38 cellular contexts compared by ENCODE assay signal in genomic region chr10:93182790-93183189, GRCh38.
"Had no signal": no experiment of that assay in that cellular context is flagged by ENCODE, and none has a peak within 500 bp of the region (broad histone marks: within the 10 kb centered on the region; RNA-seq: fewer than 3 reads in every experiment).

No MANE protein-coding gene starts in this region.

- H3K9me3 ChIP-seq: adrenal gland, body of pancreas, breast epithelium had no signal

- H3K27me3 Mint-ChIP-seq: activated CD4-positive, alpha-beta memory T cell treated with anti-CD3 and anti-CD28 coated beads for 36 hours had no signal

- H3K9me3 Mint-ChIP-seq: activated B cell treated with CpG ODN at 0.5 μM for 24 hours; activated CD4-positive, alpha-beta memory T cell treated with anti-CD3 and anti-CD28 coated beads for 36 hours; activated CD4-positive, alpha-beta T cell treated with anti-CD3 and anti-CD28 coated beads, Interleukin-2, amount 10 ng/mL, durations not matched to agents 24 days and 14 days; activated CD8-positive, alpha-beta T cell treated with anti-CD3 and anti-CD28 coated beads for 36 hours; activated naive CD4-positive, alpha-beta T cell treated with anti-CD3 and anti-CD28 coated beads for 36 hours; activated naive CD4-positive, alpha-beta T cell treated with anti-CD3 and anti-CD28 coated beads, Interleukin-2, amount 50 U/mL, for 72 hours; activated naive CD8-positive, alpha-beta T cell treated with anti-CD3 and anti-CD28 coated beads for 36 hours; activated T-cell treated with anti-CD3 and anti-CD28 coated beads, Interleukin-2, amount 50 U/mL, for 4 hours; activated T-cell treated with anti-CD3 and anti-CD28 coated beads, Interleukin-2, amount 50 U/mL, for 72 hours; activated T-helper 1 cell treated with anti-CD3 and anti-CD28 coated beads, Interleukin-12 subunit alpha, Interleukin-12 subunit beta, Interleukin-2, Interleukin-4 antibody, amounts not matched to agents 30 ng/mL and 10 ng/mL and 1 ng/mL, durations not matched to agents 14 hours and 24 hours and 36 hours; activated T-helper 17 cell treated with anti-CD3 and anti-CD28 coated beads, Interleukin-2, amount 50 U/mL, for 72 hours; T-helper 1 cell treated with Interleukin-12 subunit alpha and Interleukin-12 subunit beta and Interleukin-4 antibody, amounts not matched to agents 30 μg/mL and 1 μg/mL, for 36 hours; T-helper 2 cell treated with Interferon-gamma antibody and Interleukin-4, amounts not matched to agents 5 μg/mL and 100 μg/mL, for 36 hours had no signal

- H3K27ac ChIP-seq: adrenal gland, body of pancreas, brain microvascular endothelial cell, VCaP had no signal

- H3K36me3 ChIP-seq: adrenal gland, brain microvascular endothelial cell, breast epithelium had no signal

- H3K27ac Mint-ChIP-seq: activated B cell treated with CpG ODN at 0.5 μM for 24 hours; activated CD4-positive, alpha-beta memory T cell treated with anti-CD3 and anti-CD28 coated beads for 36 hours; activated CD4-positive, alpha-beta T cell treated with anti-CD3 and anti-CD28 coated beads, Interleukin-2, amount 10 ng/mL, durations not matched to agents 24 days and 14 days; activated CD8-positive, alpha-beta T cell treated with anti-CD3 and anti-CD28 coated beads for 36 hours; activated naive CD4-positive, alpha-beta T cell treated with anti-CD3 and anti-CD28 coated beads for 36 hours; activated naive CD4-positive, alpha-beta T cell treated with anti-CD3 and anti-CD28 coated beads, Interleukin-2, amount 50 U/mL, for 72 hours; activated naive CD8-positive, alpha-beta T cell treated with anti-CD3 and anti-CD28 coated beads for 36 hours; activated T-cell treated with anti-CD3 and anti-CD28 coated beads, Interleukin-2, amount 50 U/mL, for 72 hours; activated T-helper 1 cell treated with anti-CD3 and anti-CD28 coated beads, Interleukin-12 subunit alpha, Interleukin-12 subunit beta, Interleukin-2, Interleukin-4 antibody, amounts not matched to agents 30 ng/mL and 10 ng/mL and 1 ng/mL, durations not matched to agents 14 hours and 24 hours and 36 hours; activated T-helper 17 cell treated with anti-CD3 and anti-CD28 coated beads, Interleukin-2, amount 50 U/mL, for 72 hours; T-helper 1 cell treated with Interleukin-12 subunit alpha and Interleukin-12 subunit beta and Interleukin-4 antibody, amounts not matched to agents 30 μg/mL and 1 μg/mL, for 36 hours; T-helper 2 cell treated with Interferon-gamma antibody and Interleukin-4, amounts not matched to agents 5 μg/mL and 100 μg/mL, for 36 hours had no signal

- FAIRE-seq: astrocyte, TTC549 had no signal

- H3K4me1 Mint-ChIP-seq: activated B cell treated with CpG ODN at 0.5 μM for 24 hours; activated CD4-positive, alpha-beta T cell treated with anti-CD3 and anti-CD28 coated beads, Interleukin-2, amount 10 ng/mL, durations not matched to agents 24 days and 14 days; activated naive CD8-positive, alpha-beta T cell treated with anti-CD3 and anti-CD28 coated beads for 36 hours; activated T-helper 17 cell treated with anti-CD3 and anti-CD28 coated beads, Interleukin-2, amount 50 U/mL, for 72 hours had no signal

- ATAC-seq: activated CD8-positive, alpha-beta T cell treated with anti-CD3 and anti-CD28 coated beads for 36 hours; activated naive CD4-positive, alpha-beta T cell treated with anti-CD3 and anti-CD28 coated beads, Interleukin-2, amount 50 U/mL, for 72 hours; activated T-cell treated with anti-CD3 and anti-CD28 coated beads, Interleukin-2, amount 50 U/mL, for 4 hours; activated T-cell treated with anti-CD3 and anti-CD28 coated beads, Interleukin-2, amount 50 U/mL, for 72 hours; activated T-helper 17 cell treated with anti-CD3 and anti-CD28 coated beads, Interleukin-2, amount 50 U/mL, for 72 hours; body of pancreas had no signal

- H3K4me1 ChIP-seq: adrenal gland, body of pancreas had no signal

- DNase-seq: activated B cell treated with CpG ODN at 0.5 μM for 24 hours; activated CD4-positive, alpha-beta memory T cell treated with anti-CD3 and anti-CD28 coated beads for 36 hours; activated CD4-positive, alpha-beta T cell treated with anti-CD3 and anti-CD28 coated beads for 4 hours; activated CD4-positive, alpha-beta T cell treated with anti-CD3 and anti-CD28 coated beads, Interleukin-2, amount 10 ng/mL, durations not matched to agents 24 days and 14 days; activated CD4-positive, alpha-beta T cell treated with anti-CD3 and anti-CD28 coated beads, Interleukin-2, amount 50 U/mL, for 1 hour; activated CD4-positive, alpha-beta T cell treated with anti-CD3 and anti-CD28 coated beads, Interleukin-2, amount 50 U/mL, for 4 hours; activated CD4-positive, CD25-positive, alpha-beta regulatory T cell treated with anti-CD3 and anti-CD28 coated beads, Interleukin-2, amount 50 U/mL, for 72 hours; activated CD8-positive, alpha-beta memory T cell treated with anti-CD3 and anti-CD28 coated beads, Interleukin-2, amount 50 U/mL, for 4 hours; activated CD8-positive, alpha-beta T cell treated with anti-CD3 and anti-CD28 coated beads for 36 hours; activated effector memory CD4-positive, alpha-beta T cell treated with anti-CD3 and anti-CD28 coated beads, Interleukin-2, amount 50 U/mL, for 16 hours; activated gamma-delta T cell treated with Interleukin-2 at 50 U/mL for 16 hours; activated naive CD4-positive, alpha-beta T cell; activated naive CD4-positive, alpha-beta T cell treated with anti-CD3 and anti-CD28 coated beads for 36 hours; activated naive CD4-positive, alpha-beta T cell treated with anti-CD3 and anti-CD28 coated beads, Interleukin-2, amount 50 U/mL, for 16 hours; activated naive CD8-positive, alpha-beta T cell treated with anti-CD3 and anti-CD28 coated beads for 36 hours; activated T-cell treated with anti-CD3 and anti-CD28 coated beads for 4 hours; activated T-cell treated with anti-CD3 and anti-CD28 coated beads, Interleukin-2, amount 50 U/mL, for 1 hour; activated T-cell treated with anti-CD3 and anti-CD28 coated beads, Interleukin-2, amount 50 U/mL, for 4 hours; activated T-cell treated with anti-CD3 and anti-CD28 coated beads, Interleukin-2, amount 50 U/mL, for 72 hours; adrenal gland; amniotic stem cell; aorta; body of pancreas; brain microvascular endothelial cell; central memory CD4-positive, alpha-beta T cell; SW 1271; T-helper 1 cell; T-helper 2 cell; T-helper 9 cell had no signal

- H3K36me3 Mint-ChIP-seq: activated CD4-positive, alpha-beta memory T cell treated with anti-CD3 and anti-CD28 coated beads for 36 hours; activated naive CD4-positive, alpha-beta T cell treated with anti-CD3 and anti-CD28 coated beads, Interleukin-2, amount 50 U/mL, for 72 hours; activated naive CD8-positive, alpha-beta T cell treated with anti-CD3 and anti-CD28 coated beads for 36 hours had no signal

- H3K4me3 ChIP-seq: adrenal gland, body of pancreas, breast epithelium had no signal

- H3K4me3 Mint-ChIP-seq: activated B cell treated with CpG ODN at 0.5 μM for 24 hours; activated CD4-positive, alpha-beta memory T cell treated with anti-CD3 and anti-CD28 coated beads for 36 hours; activated CD4-positive, alpha-beta T cell treated with anti-CD3 and anti-CD28 coated beads, Interleukin-2, amount 10 ng/mL, durations not matched to agents 24 days and 14 days; activated CD8-positive, alpha-beta T cell treated with anti-CD3 and anti-CD28 coated beads for 36 hours; activated naive CD4-positive, alpha-beta T cell treated with anti-CD3 and anti-CD28 coated beads for 36 hours; activated naive CD8-positive, alpha-beta T cell treated with anti-CD3 and anti-CD28 coated beads for 36 hours; activated T-cell treated with anti-CD3 and anti-CD28 coated beads, Interleukin-2, amount 50 U/mL, for 4 hours; activated T-cell treated with anti-CD3 and anti-CD28 coated beads, Interleukin-2, amount 50 U/mL, for 72 hours; activated T-helper 1 cell treated with anti-CD3 and anti-CD28 coated beads, Interleukin-12 subunit alpha, Interleukin-12 subunit beta, Interleukin-2, Interleukin-4 antibody, amounts not matched to agents 30 ng/mL and 10 ng/mL and 1 ng/mL, durations not matched to agents 14 hours and 24 hours and 36 hours; activated T-helper 17 cell treated with anti-CD3 and anti-CD28 coated beads, Interleukin-2, amount 50 U/mL, for 72 hours; T-helper 1 cell treated with Interleukin-12 subunit alpha and Interleukin-12 subunit beta and Interleukin-4 antibody, amounts not matched to agents 30 μg/mL and 1 μg/mL, for 36 hours; T-helper 2 cell treated with Interferon-gamma antibody and Interleukin-4, amounts not matched to agents 5 μg/mL and 100 μg/mL, for 36 hours had no signal

- H3K27me3 ChIP-seq: adrenal gland, body of pancreas, brain microvascular endothelial cell, breast epithelium had no signal
